13 cellular contexts compared by ENCODE assay signal in genomic region chr3:57972421-57973111, GRCh38. TPM values are rescaled to one million over a fixed set of nuclear protein-coding genes. Genes with fewer than 3 reads are reported as not detected.
DNase-seq lines count a peak whose midpoint lies in the region; ATAC-seq and TF ChIP-seq lines count a peak whose summit lies in the region.
"Had no signal": no experiment of that assay in that cellular context is flagged by ENCODE, and none has a peak within 500 bp of the region (broad histone marks: within the 10 kb centered on the region; RNA-seq: fewer than 3 reads in every experiment).

No MANE protein-coding gene starts in this region.

- no peaks in the 10 kb centered on the region for H3K36me3 ChIP-seq in upper lobe of right lung

- H3K4me3 Mint-ChIP-seq in activated naive CD4-positive, alpha-beta T cell treated with anti-CD3 and anti-CD28 coated beads, Interleukin-2, amount 50 U/mL, for 24 hours = no peak overlapping the region
- H3K4me3 Mint-ChIP-seq in T-helper 17 cell (no peak overlapping the region), memory B cell (no peak overlapping the region)
- H3K4me3 Mint-ChIP-seq: activated T-helper 1 cell treated with anti-CD3 and anti-CD28 coated beads, Interleukin-12 subunit alpha, Interleukin-12 subunit beta, Interleukin-2, Interleukin-4 antibody, amounts not matched to agents 30 ng/mL and 10 ng/mL and 1 ng/mL, durations not matched to agents 14 hours and 24 hours and 36 hours; central memory CD8-positive, alpha-beta T cell had no signal

- no peak for DNase-seq in activated naive CD4-positive, alpha-beta T cell treated with anti-CD3 and anti-CD28 coated beads, Interleukin-2, amount 50 U/mL, for 72 hours (ENCODE audit: low spot score in 2 of 2)
- DNase-seq in T-helper 17 cell (no peak), memory B cell (ENCODE audit: low spot score in 2 of 2) (no peak), upper lobe of right lung (no peak), erythroblast (lab: John Stamatoyannopoulos, UW) (no peak), dedifferentiated amniotic fluid mesenchymal stem cell (ENCODE audit: extremely low spot score) (no peak)
- DNase-seq: activated CD4-positive, CD25-positive, alpha-beta regulatory T cell; GDM1; NCI-H2227 treated with DMSO at 0.1 percent for 48 hours had no signal

- TF ChIP-seq CTCF in upper lobe of right lung (IDR thresholded peaks at IDR 0.05) = no peak

- peak overlapping the region; percentile 8 for H3K27ac Mint-ChIP-seq in activated naive CD4-positive, alpha-beta T cell treated with anti-CD3 and anti-CD28 coated beads, Interleukin-2, amount 50 U/mL, for 24 hours
- H3K27ac Mint-ChIP-seq in activated naive CD4-positive, alpha-beta T cell treated with anti-CD3 and anti-CD28 coated beads, Interleukin-2, amount 50 U/mL, for 72 hours = peak overlapping the region in 1 of 2 donors; percentile 65
- peak overlapping the region; percentile 45 for H3K27ac Mint-ChIP-seq in T-helper 17 cell
- no peak overlapping the region for H3K27ac Mint-ChIP-seq in memory B cell
- H3K27ac Mint-ChIP-seq: activated T-helper 1 cell treated with anti-CD3 and anti-CD28 coated beads, Interleukin-12 subunit alpha, Interleukin-12 subunit beta, Interleukin-2, Interleukin-4 antibody, amounts not matched to agents 30 ng/mL and 10 ng/mL and 1 ng/mL, durations not matched to agents 14 hours and 24 hours and 36 hours had no signal

- no peak overlapping the region for H3K27ac ChIP-seq in upper lobe of right lung

- intact Hi-C loops in upper lobe of right lung (cut with DNase I) = no loop called here

- no peak for TF ChIP-seq POLR2A in erythroblast (IDR thresholded peaks at IDR 0.05; ENCODE audit: low read length)

- H3K4me1 Mint-ChIP-seq in activated naive CD4-positive, alpha-beta T cell treated with anti-CD3 and anti-CD28 coated beads, Interleukin-2, amount 50 U/mL, for 24 hours = peaks cover 16% of the 10 kb centered on the region
- H3K4me1 Mint-ChIP-seq in T-helper 17 cell (peaks cover 10% of the 10 kb centered on the region), memory B cell (peaks cover 6% of the 10 kb centered on the region)
- H3K4me1 Mint-ChIP-seq: central memory CD8-positive, alpha-beta T cell had no signal

- H3K9me3 Mint-ChIP-seq in activated naive CD4-positive, alpha-beta T cell treated with anti-CD3 and anti-CD28 coated beads, Interleukin-2, amount 50 U/mL, for 24 hours = no peaks in the 10 kb centered on the region
- H3K9me3 Mint-ChIP-seq in activated naive CD4-positive, alpha-beta T cell treated with anti-CD3 and anti-CD28 coated beads, Interleukin-2, amount 50 U/mL, for 72 hours = no peaks in the 10 kb centered on the region
- H3K9me3 Mint-ChIP-seq in memory B cell = no peaks in the 10 kb centered on the region
- H3K9me3 Mint-ChIP-seq: activated T-helper 1 cell treated with anti-CD3 and anti-CD28 coated beads, Interleukin-12 subunit alpha, Interleukin-12 subunit beta, Interleukin-2, Interleukin-4 antibody, amounts not matched to agents 30 ng/mL and 10 ng/mL and 1 ng/mL, durations not matched to agents 14 hours and 24 hours and 36 hours; central memory CD8-positive, alpha-beta T cell had no signal

- H3K27me3 ChIP-seq in upper lobe of right lung = no peaks in the 10 kb centered on the region

- H3K27me3 Mint-ChIP-seq in activated naive CD4-positive, alpha-beta T cell treated with anti-CD3 and anti-CD28 coated beads, Interleukin-2, amount 50 U/mL, for 24 hours = no peaks in the 10 kb centered on the region
- no peaks in the 10 kb centered on the region for H3K27me3 Mint-ChIP-seq in T-helper 17 cell
- H3K27me3 Mint-ChIP-seq in memory B cell = no peaks in the 10 kb centered on the region
- H3K27me3 Mint-ChIP-seq: central memory CD8-positive, alpha-beta T cell had no signal

- no peak overlapping the region for H3K4me3 ChIP-seq in upper lobe of right lung

- ATAC-seq in activated naive CD4-positive, alpha-beta T cell treated with anti-CD3 and anti-CD28 coated beads, Interleukin-2, amount 50 U/mL, for 72 hours = no peak
- ATAC-seq in T-helper 17 cell (no peak), memory B cell (ENCODE audit: low read depth) (peak; percentile 38), upper lobe of right lung (peak; percentile 20), HG02973 (IDR thresholded peaks at IDR 0.05; ENCODE audit: unreplicated experiment) (no peak)

- no peaks in the 10 kb centered on the region for H3K4me1 ChIP-seq in upper lobe of right lung

- no peaks in the 10 kb centered on the region for H3K9me3 ChIP-seq in T-helper 17 cell (ENCODE audit: control insufficient read depth, low read length, poor library complexity, severe bottlenecking)
- no peaks in the 10 kb centered on the region for H3K9me3 ChIP-seq in upper lobe of right lung

- H3K36me3 Mint-ChIP-seq in activated naive CD4-positive, alpha-beta T cell treated with anti-CD3 and anti-CD28 coated beads, Interleukin-2, amount 50 U/mL, for 24 hours = no peaks in the 10 kb centered on the region
- H3K36me3 Mint-ChIP-seq in activated naive CD4-positive, alpha-beta T cell treated with anti-CD3 and anti-CD28 coated beads, Interleukin-2, amount 50 U/mL, for 72 hours = peaks cover 0 to under 1% of the 10 kb centered on the region in 2 donors
- no peaks in the 10 kb centered on the region for H3K36me3 Mint-ChIP-seq in T-helper 17 cell (ENCODE audit: low read depth)
- H3K36me3 Mint-ChIP-seq in memory B cell = no peaks in the 10 kb centered on the region

RNA-seq across cellular contexts. Expression of gene FLNB, which starts 35.7 kb away (rescaled TPM):
- total RNA-seq in activated naive CD4-positive, alpha-beta T cell treated with anti-CD3 and anti-CD28 coated beads, Interleukin-2, amount 50 U/mL, for 72 hours = 10 to 100 TPM; 17.5 to 34.2 TPM
- total RNA-seq in T-helper 17 cell (10 to 100 TPM; 41.1 to 42.5 TPM), upper lobe of right lung (115 TPM)

Comparison
In these comparisons a context has a peak if more than half of its experiments do, and no peak if none do; other contexts are left out.
1. ATAC-seq: peak in memory B cell (single experiment) and upper lobe of right lung (single experiment); none in activated naive CD4-positive, alpha-beta T cell treated with anti-CD3 and anti-CD28 coated beads, Interleukin-2, amount 50 U/mL, for 72 hours (0 of 2), T-helper 17 cell (single experiment) and HG02973 (single experiment).